ENCODE assay signal across 25 cellular contexts in genomic region chrX:151984891-151985290, GRCh38. TPM values are rescaled to one million over a fixed set of nuclear protein-coding genes. Genes with fewer than 3 reads are reported as not detected.
DNase-seq lines count a peak whose midpoint lies in the region; ATAC-seq, FAIRE-seq and TF ChIP-seq lines count a peak whose summit lies in the region.
"Had no signal": no experiment of that assay in that cellular context is flagged by ENCODE, and none has a peak within 500 bp of the region (broad histone marks: within the 10 kb centered on the region; RNA-seq: fewer than 3 reads in every experiment).

No MANE protein-coding gene starts in this region.

- BruUV-seq in HepG2 (replicated peaks; lab: Mats Ljungman, UMichigan) = no TSS peak

- no peaks in the 10 kb centered on the region for H3K9me3 ChIP-seq in HepG2 (ENCODE audit: low read length)
- H3K9me3 ChIP-seq in right lobe of liver = no peaks in the 10 kb centered on the region
- peaks cover 5% of the 10 kb centered on the region for H3K9me3 ChIP-seq in adipocyte (ENCODE audit: control insufficient read depth, low read length)
- no peaks in the 10 kb centered on the region for H3K9me3 ChIP-seq in vagina
- no peaks in the 10 kb centered on the region for H3K9me3 ChIP-seq in pancreas
- H3K9me3 ChIP-seq: ascending aorta, BLaER1 had no signal

- H3K36me3 ChIP-seq in HepG2 (replicated peaks in 1 of 2; ENCODE audit: control insufficient read depth in 1 of 2, insufficient read depth in 2 of 2, low read length in 2 of 2) (no peaks in the 10 kb centered on the region), right lobe of liver (no peaks in the 10 kb centered on the region), adipocyte (ENCODE audit: control insufficient read depth, insufficient read depth, low read length, severe bottlenecking) (no peaks in the 10 kb centered on the region), vagina (no peaks in the 10 kb centered on the region), pancreas (no peaks in the 10 kb centered on the region)
- H3K36me3 ChIP-seq: ascending aorta, BLaER1 had no signal

- 96% methylated on average over 3 of the region's 4 CpGs for WGBS in HepG2 (ENCODE audit: low lambda C conversion rate)
- WGBS in right lobe of liver (ENCODE audit: insufficient coverage, low coverage, low lambda C conversion rate, missing lambda C conversion rate) = 47% methylated on average over 4 of the region's 4 CpGs
- 49 to 71% methylated on average over 4 of the region's 4 CpGs for WGBS in pancreas, 2 donors

- TF ChIP-seq EP300 in HepG2 (IDR thresholded peaks at IDR 0.05; ENCODE audit: low read depth in 2 of 2, low read length in 2 of 2) = no peak
- TF ChIP-seq EP300 in HepG2 (CRISPR knock-in tag; IDR thresholded peaks at IDR 0.05; ENCODE audit: borderline replicate concordance) = no peak

- no peak overlapping the region for H3K4me2 ChIP-seq in HepG2 (ENCODE audit: low read depth, low read length)
- H3K4me2 ChIP-seq: BLaER1 had no signal

- no peak for TF ChIP-seq POLR2A in HepG2 (IDR thresholded peaks at IDR 0.05; ENCODE audit: insufficient read depth in 1 of 2, low read depth in 2 of 2, low read length in 2 of 2)
- no peak for TF ChIP-seq POLR2A in right lobe of liver (IDR thresholded peaks at IDR 0.05)
- TF ChIP-seq POLR2A in vagina (IDR thresholded peaks at IDR 0.05) = no peak

- H3K4me1 ChIP-seq in HepG2 (ENCODE audit: insufficient read depth, low read length) = peaks cover 76% of the 10 kb centered on the region
- H3K4me1 ChIP-seq in right lobe of liver = no peaks in the 10 kb centered on the region
- peaks cover 48% of the 10 kb centered on the region for H3K4me1 ChIP-seq in adipocyte (ENCODE audit: control insufficient read depth, insufficient read depth, low read length)
- H3K4me1 ChIP-seq in foreskin keratinocyte = peaks cover 39% of the 10 kb centered on the region
- peaks cover 28% of the 10 kb centered on the region for H3K4me1 ChIP-seq in vagina
- H3K4me1 ChIP-seq in pancreas = no peaks in the 10 kb centered on the region
- H3K4me1 ChIP-seq: ascending aorta, BLaER1 had no signal

- H4K20me1 ChIP-seq in HepG2 (ENCODE audit: insufficient read depth, low read length) = no peaks in the 10 kb centered on the region
- H4K20me1 ChIP-seq: BLaER1 had no signal

- H3K4me3 ChIP-seq in HepG2 (replicated peaks in 1 of 3; ENCODE audit: insufficient read depth in 1 of 3, low read depth in 2 of 3, low read length in 3 of 3) = no peak overlapping the region
- no peak overlapping the region for H3K4me3 ChIP-seq in right lobe of liver
- no peak overlapping the region for H3K4me3 ChIP-seq in adipocyte (ENCODE audit: low read length)
- H3K4me3 ChIP-seq in vagina = no peak overlapping the region
- H3K4me3 ChIP-seq in pancreas = no peak overlapping the region
- H3K4me3 ChIP-seq: ascending aorta, BLaER1 had no signal

- H3K79me2 ChIP-seq in HepG2 (ENCODE audit: insufficient read depth, low read length) = no peaks in the 10 kb centered on the region

- H3K9ac ChIP-seq in HepG2 (ENCODE audit: insufficient read depth, low read depth, low read length) (no peak overlapping the region), adipocyte (ENCODE audit: low read length) (no peak overlapping the region)
- H3K9ac ChIP-seq: BLaER1 had no signal

- no peak for TF ChIP-seq RAD21 in HepG2 (CRISPR knock-in tag; IDR thresholded peaks at IDR 0.05)

- intact Hi-C loops in HepG2 (cut with micrococcal nuclease; ENCODE audit: unreplicated experiment) (no loop called here), right lobe of liver (cut with DNase I) (no loop called here), vagina (cut with DNase I) (no loop called here), pancreas (cut with DNase I) (no loop called here)

- DNase-seq in HepG2 (ENCODE audit: low spot score) = no peak
- DNase-seq in right lobe of liver = no peak
- DNase-seq in adipocyte (ENCODE audit: low read depth) = peak; percentile 22
- no peak for DNase-seq in foreskin keratinocyte
- DNase-seq in vagina (ENCODE audit: extremely low spot score in 2 of 2) = peak in 1 of 2 donors; percentile 22
- no peak for DNase-seq in pancreas
- DNase-seq in COLO668 (lab: John Stamatoyannopoulos, UW; ENCODE audit: unreplicated experiment) = no peak
- DNase-seq: ACHN; activated CD4-positive, alpha-beta T cell treated with anti-CD3 and anti-CD28 coated beads for 36 hours; activated naive CD4-positive, alpha-beta T cell treated with anti-CD3 and anti-CD28 coated beads, Interleukin-2, amount 50 U/mL, for 16 hours; activated T-cell treated with anti-CD3 and anti-CD28 coated beads, Interleukin-2, amount 50 U/mL, for 72 hours; effector memory CD4-positive, alpha-beta T cell; glutamatergic neuron; GOT3; NCI-H1436; NCI-H524; posterior cingulate gyrus; Right ventricle myocardium superior; stimulated activated CD4-positive, alpha-beta T cell treated with anti-CD3 and anti-CD28 coated beads, Interleukin-2, amount 100 ng/mL, for 24 hours; T-helper 1 cell had no signal

- in situ Hi-C loops in HepG2 (cut with HindIII; ENCODE audit: extremely low pct_ligation_motif_present, low pct_unique_long_range_greater_than_20kb) = no loop called here

- no peak overlapping the region for H2AFZ ChIP-seq in HepG2 (ENCODE audit: low read length)

- H3K27ac ChIP-seq in HepG2 (ENCODE audit: extremely low read length, insufficient read depth, low read length) = peak overlapping the region; percentile 35
- no peak overlapping the region for H3K27ac ChIP-seq in right lobe of liver
- H3K27ac ChIP-seq in foreskin keratinocyte = peak overlapping the region; percentile 93
- H3K27ac ChIP-seq in vagina = peak overlapping the region; percentile 3
- H3K27ac ChIP-seq in pancreas = no peak overlapping the region
- H3K27ac ChIP-seq: ascending aorta, BLaER1 had no signal

- ATAC-seq in HepG2 (no peak), right lobe of liver (no peak), foreskin keratinocyte (no peak), GM19035 (IDR thresholded peaks at IDR 0.05; ENCODE audit: unreplicated experiment) (no peak), pancreas (no peak)
- ATAC-seq: activated CD4-positive, alpha-beta T cell treated with anti-CD3 and anti-CD28 coated beads for 36 hours; activated T-cell treated with anti-CD3 and anti-CD28 coated beads, Interleukin-2, amount 50 U/mL, for 72 hours; stimulated activated memory B cell treated with anti-CD40 and anti-IgM and Interleukin-4, amounts not matched to agents 10 μg/mL and 1 μg/mL and 100 μg/mL, for 72 hours had no signal

- CTCF ChIA-PET in HepG2 (lab: Yijun Ruan, JAX; ENCODE audit: low intra/inter-chr PET ratio, low total read pairs) = no interaction called here

- TF ChIP-seq CTCF in HepG2 (CRISPR knock-in tag; IDR thresholded peaks at IDR 0.05) = no peak
- no peak for TF ChIP-seq CTCF in right lobe of liver (IDR thresholded peaks at IDR 0.05)
- TF ChIP-seq CTCF in foreskin keratinocyte (conservative IDR thresholded peaks at IDR 0.05) = no peak
- no peak for TF ChIP-seq CTCF in vagina (IDR thresholded peaks at IDR 0.05)
- no peak for TF ChIP-seq CTCF in pancreas (IDR thresholded peaks at IDR 0.05)

- no peaks in the 10 kb centered on the region for H3K27me3 ChIP-seq in HepG2 (ENCODE audit: control insufficient read depth in 1 of 2, insufficient read depth in 2 of 2, low read length in 2 of 2)
- no peaks in the 10 kb centered on the region for H3K27me3 ChIP-seq in right lobe of liver
- peaks cover 8% of the 10 kb centered on the region for H3K27me3 ChIP-seq in adipocyte (replicated peaks; ENCODE audit: control insufficient read depth, insufficient read depth, low read length)
- H3K27me3 ChIP-seq in foreskin keratinocyte = no peaks in the 10 kb centered on the region
- no peaks in the 10 kb centered on the region for H3K27me3 ChIP-seq in vagina
- peaks cover 0 to 4% (median 0%) of the 10 kb centered on the region in 4 donors for H3K27me3 ChIP-seq in pancreas
- H3K27me3 ChIP-seq: ascending aorta had no signal

- POLR2A ChIA-PET in HepG2 (lab: Yijun Ruan, JAX) = interaction anchor here (6.3 kb wide), 1 partner anchor 12 kb away, joined by 91 read pairs; the partner anchor contains the start of gene GABRE

- FAIRE-seq in HepG2 (lab: Jason Lieb, UNC) = peak; percentile 56
- no peak for FAIRE-seq in pancreas (lab: Jason Lieb, UNC)
- FAIRE-seq: urothelium cell line had no signal

RNA-seq across cellular contexts. Expression of gene GABRE, which starts 10.4 kb away (rescaled TPM):
- total RNA-seq in HepG2 (2016; rRNA removed; fragmentation: Illumina TruSeq; extraction: Trizol) (2.6 and 12.2 TPM in 2 replicates), right lobe of liver (1 to 10 TPM; 1.2 to 8.4 (median 5.5) TPM), foreskin keratinocyte (8.3 and 9.8 TPM in 2 replicates), vagina (176 TPM), pancreas (10 to 100 TPM in 3 of 6 donors, 1 to 10 TPM in 3; 4.2 to 15.1 (median 10.8) TPM)
- total RNA-seq in HepG2 (2016; cell fraction: cytosol; rRNA removed; fragmentation: Illumina TruSeq; extraction: Trizol; ENCODE audit: low read depth) = 1.6 and 2.6 TPM in 2 replicates
- total RNA-seq in HepG2 (2016; cell fraction: insoluble cytoplasmic fraction; rRNA removed; fragmentation: Illumina TruSeq; extraction: Trizol) = 2.2 and 12.5 TPM in 2 replicates
- 2.0 and 2.2 TPM in 2 replicates for total RNA-seq in HepG2 (2016; cell fraction: membrane; rRNA removed; fragmentation: Illumina TruSeq; extraction: Trizol)
- total RNA-seq in HepG2 (2016; cell fraction: nucleus; rRNA removed; fragmentation: Illumina TruSeq; extraction: Trizol) = 31.1 and 42.3 TPM in 2 replicates
- polyA plus RNA-seq in HepG2 (2011; rRNA removed) (63.7 and 66.2 TPM in 2 replicates), foreskin keratinocyte (3.9 and 4.4 TPM in 2 replicates), pancreas (10 to 100 TPM; 29.2 to 51.4 TPM)
- polyA plus RNA-seq in HepG2 (2011; cell fraction: cytosol; rRNA removed) = 7.9 and 9.9 TPM in 2 replicates
- polyA plus RNA-seq in HepG2 (2011; cell fraction: nucleus; rRNA removed) = 509 and 579 TPM in 2 replicates
- polyA plus RNA-seq in HepG2 (2012) = 45.9 and 59.3 TPM in 2 replicates
- 0.54 and 0.57 TPM in 2 replicates for polyA plus RNA-seq in HepG2 (2016; cell fraction: cytosol; fragmentation: Illumina TruSeq; extraction: Trizol; ENCODE audit: low read depth)
- 1.7 and 2.5 TPM in 2 replicates for polyA plus RNA-seq in HepG2 (2016; cell fraction: insoluble cytoplasmic fraction; fragmentation: Illumina TruSeq; extraction: Trizol; ENCODE audit: low read depth)
- 1.5 and 2.0 TPM in 2 replicates for polyA plus RNA-seq in HepG2 (2016; cell fraction: membrane; fragmentation: Illumina TruSeq; extraction: Trizol; ENCODE audit: low read depth)
- 48.8 and 52.1 TPM in 2 replicates for polyA plus RNA-seq in HepG2 (2016; cell fraction: nucleus; fragmentation: Illumina TruSeq; extraction: Trizol; ENCODE audit: insufficient read depth, low read depth)
- 115 and 431 TPM in 2 replicates for polyA minus RNA-seq in HepG2 (2011; rRNA and poly(A)+ RNA removed; ENCODE audit: low replicate concordance)
- polyA minus RNA-seq in HepG2 (2011; cell fraction: cytosol; rRNA and poly(A)+ RNA removed) = 5.2 and 6.2 TPM in 2 replicates
- 361 and 396 TPM in 2 replicates for polyA minus RNA-seq in HepG2 (2011; cell fraction: nucleus; rRNA and poly(A)+ RNA removed)
- total RNA-seq: activated CD4-positive, alpha-beta T cell treated with anti-CD3 and anti-CD28 coated beads for 36 hours; activated T-cell treated with anti-CD3 and anti-CD28 coated beads, Interleukin-2, amount 50 U/mL, for 72 hours had no signal

Comparison
In these comparisons a context has a peak if more than half of its experiments do, and no peak if none do; other contexts are left out.
1. H3K27ac ChIP-seq: peak in HepG2 (single experiment), foreskin keratinocyte (single experiment) and vagina (single experiment); none in right lobe of liver (0 of 3) and pancreas (0 of 4).